In genomic region chr12:11377420-11377819, GRCh38 we compare ENCODE assay signal across 4 cellular contexts. TPM values are rescaled to one million over a fixed set of nuclear protein-coding genes. Genes with fewer than 3 reads are reported as not detected.
"Had no signal": no experiment of that assay in that cellular context is flagged by ENCODE, and none has a peak within 500 bp of the region (broad histone marks: within the 10 kb centered on the region; RNA-seq: fewer than 3 reads in every experiment).

No MANE protein-coding gene starts in this region.

RNA-seq across cellular contexts. Expression of gene PRB2, which starts 17.9 kb away (rescaled TPM):
- total RNA-seq: HepG2, HT1080, IMR-90, K562 had no signal
